Comparison of ENCODE assay signal across 8 cellular contexts in genomic region chr7:66844552-66845381, GRCh38.
DNase-seq lines count a peak whose midpoint lies in the region; ATAC-seq and TF ChIP-seq lines count a peak whose summit lies in the region.

No MANE protein-coding gene starts in this region.

- H3K9me3 ChIP-seq in NT2/D1 (ENCODE audit: insufficient read depth, low read length): no peaks in the 10 kb centered on the region

- TF ChIP-seq CTCF in Calu3 (IDR thresholded peaks at IDR 0.05; ENCODE audit: unreplicated experiment): peak; percentile 16
- TF ChIP-seq CTCF in endothelial cell (IDR thresholded peaks at IDR 0.05; ENCODE audit: unreplicated experiment): peak; percentile 49

- H3K27ac Mint-ChIP-seq in Calu3 (ENCODE audit: unreplicated experiment): peak overlapping the region; percentile 99
- peak overlapping the region; percentile 99 for H3K27ac Mint-ChIP-seq in endothelial cell (ENCODE audit: unreplicated experiment)

- intact Hi-C loops in Calu3 (cut with micrococcal nuclease; ENCODE audit: unreplicated experiment): loop anchor here (10.0 kb wide), 1 partner anchor 150 kb away; the partner anchor contains the start of genes SBDS and TYW1

- H3K4me1 Mint-ChIP-seq in Calu3 (ENCODE audit: low read depth, unreplicated experiment) (no peaks in the 10 kb centered on the region), endothelial cell (ENCODE audit: unreplicated experiment) (peaks cover 14% of the 10 kb centered on the region)

- H3K9ac ChIP-seq in NT2/D1 (ENCODE audit: insufficient read length, low read depth): peak overlapping the region; percentile 97

- H3K27me3 Mint-ChIP-seq in Calu3 (ENCODE audit: unreplicated experiment): no peaks in the 10 kb centered on the region
- peaks cover 8% of the 10 kb centered on the region for H3K27me3 Mint-ChIP-seq in endothelial cell (ENCODE audit: unreplicated experiment)

- peak overlapping the region; percentile 91 for H3K4me3 ChIP-seq in NT2/D1 (ENCODE audit: insufficient read length, low read depth)

- H3K4me3 Mint-ChIP-seq in Calu3 (ENCODE audit: low read depth, unreplicated experiment) (peak overlapping the region; percentile 84), endothelial cell (ENCODE audit: unreplicated experiment) (peak overlapping the region; percentile 97)

- H3K9me3 Mint-ChIP-seq in Calu3 (ENCODE audit: low read depth, unreplicated experiment): no peaks in the 10 kb centered on the region
- no peaks in the 10 kb centered on the region for H3K9me3 Mint-ChIP-seq in endothelial cell (ENCODE audit: unreplicated experiment)

- peaks cover 21% of the 10 kb centered on the region for H3K27me3 ChIP-seq in NT2/D1 (ENCODE audit: insufficient read depth, insufficient read length)

- ATAC-seq in GM21381 (IDR thresholded peaks at IDR 0.05; ENCODE audit: unreplicated experiment): peak; percentile 92

- DNase-seq in Calu3: peak; percentile 96
- DNase-seq in HUDEP-2 (lab: John Stamatoyannopoulos, UW; ENCODE audit: unreplicated experiment in 76 of 76): peak; percentile 47 to 99 (median 96)
- DNase-seq in NT2/D1 (ENCODE audit: low read depth, low spot score): peak; percentile 100
- DNase-seq in activated CD8-positive, alpha-beta memory T cell treated with anti-CD3 and anti-CD28 coated beads, Interleukin-2, amount 50 U/mL, for 4 hours: peak; percentile 99
- peak; percentile 99 for DNase-seq in endothelial cell (ENCODE audit: low spot score)
- peak; percentile 98 for DNase-seq in midbrain (lab: John Stamatoyannopoulos, UW)
- peak; percentile 96 to 99 for DNase-seq in stimulated activated CD8-positive, alpha-beta memory T cell treated with anti-CD3 and anti-CD28 coated beads, Interleukin-2, amount 100 ng/mL, for 1 hour (ENCODE audit: low read depth in 2 of 2)

- no peaks in the 10 kb centered on the region for H3K4me1 ChIP-seq in NT2/D1 (ENCODE audit: insufficient read depth, insufficient read length)

- H3K36me3 ChIP-seq in NT2/D1 (ENCODE audit: insufficient read depth, insufficient read length, low read length): no peaks in the 10 kb centered on the region

- CTCF ChIA-PET in Calu3 (lab: Charles Lee): interaction anchor here (0.7 kb wide), 2 partner anchors 18 to 152 kb away, joined by 3 to 4 read pairs; partner anchors contain the start of gene TYW1

- BruUV-seq in Calu3 (replicated peaks; lab: Mats Ljungman, UMichigan): no TSS peak

- peaks cover 22% of the 10 kb centered on the region for H3K36me3 Mint-ChIP-seq in Calu3 (ENCODE audit: insufficient read depth, unreplicated experiment)
- H3K36me3 Mint-ChIP-seq in endothelial cell (ENCODE audit: low read depth, unreplicated experiment): no peaks in the 10 kb centered on the region

Comparison
In these comparisons a context has a peak if more than half of its experiments do, and no peak if none do; other contexts are left out.
1. Peak in every context shown above with its lines: DNase-seq, ATAC-seq and H3K4me3 ChIP-seq.